In genomic region chr17:72726936-72727335, GRCh38 we compare ENCODE assay signal across 8 cellular contexts.
DNase-seq lines count a peak whose midpoint lies in the region; ATAC-seq lines count a peak whose summit lies in the region.

No MANE protein-coding gene starts in this region.

- peak; percentile 80 for ATAC-seq in GM19328 (IDR thresholded peaks at IDR 0.05; ENCODE audit: unreplicated experiment)
- peak; percentile 84 for ATAC-seq in HG03342 (IDR thresholded peaks at IDR 0.05; ENCODE audit: unreplicated experiment)
- ATAC-seq in T-helper 17 cell = peak; percentile 86

- peak overlapping the region; percentile 99 for H3K27ac Mint-ChIP-seq in T-helper 17 cell

- H3K36me3 Mint-ChIP-seq in T-helper 17 cell (ENCODE audit: low read depth) = no peaks in the 10 kb centered on the region

- no peaks in the 10 kb centered on the region for H3K9me3 ChIP-seq in T-helper 17 cell (ENCODE audit: control insufficient read depth, low read length, poor library complexity, severe bottlenecking)

- peaks cover 26% of the 10 kb centered on the region for H3K4me1 Mint-ChIP-seq in T-helper 17 cell

- peak overlapping the region; percentile 96 for H3K4me3 Mint-ChIP-seq in T-helper 17 cell

- H3K27me3 Mint-ChIP-seq in T-helper 17 cell = no peaks in the 10 kb centered on the region

- DNase-seq in DMS153 (lab: John Stamatoyannopoulos, UW) = peak; percentile 56
- DNase-seq in T-helper 17 cell = no peak
- peak; percentile 60 for DNase-seq in glomerular visceral epithelial cell (ENCODE audit: extremely low spot score)
- DNase-seq in NCI-H446 treated with DMSO at 0.1 percent for 48 hours (lab: John Stamatoyannopoulos, UW) = no peak
- no peak for DNase-seq in HPDE6-E6E7 (ENCODE audit: extremely low spot score)
- no peak for DNase-seq in D341Med (ENCODE audit: low spot score)

Comparison
In these comparisons a context has a peak if more than half of its experiments do, and no peak if none do; other contexts are left out.
1. DNase-seq: peak in DMS153 (single experiment) and glomerular visceral epithelial cell (single experiment); none in T-helper 17 cell (0 of 3), NCI-H446 treated with DMSO at 0.1 percent for 48 hours (single experiment), HPDE6-E6E7 (single experiment) and D341Med (single experiment).
2. Peak in every context shown above with its lines, with median percentiles within 50 percentile points of each other: ATAC-seq.